ENCODE assay signal across 7 cellular contexts in genomic region chr14:80213602-80214001, GRCh38. TPM values are rescaled to one million over a fixed set of nuclear protein-coding genes. Genes with fewer than 3 reads are reported as not detected.
DNase-seq lines count a peak whose midpoint lies in the region; ATAC-seq and TF ChIP-seq lines count a peak whose summit lies in the region.

No MANE protein-coding gene starts in this region.

- H3K4me3 ChIP-seq in astrocyte of the cerebellum (ENCODE audit: low read depth, low read length) (no peak overlapping the region), lower lobe of right lung (no peak overlapping the region)

- peak; percentile 72 for ATAC-seq in GM21717 (IDR thresholded peaks at IDR 0.05; ENCODE audit: unreplicated experiment)
- ATAC-seq in lower lobe of right lung, result peak in 1 of 2 donors; percentile 49

- H3K36me3 ChIP-seq in lower lobe of right lung, result no peaks in the 10 kb centered on the region

- DNase-seq in GM04503 (ENCODE audit: low read depth) (peak; percentile 25), M059J (ENCODE audit: low read depth) (peak; percentile 79), astrocyte of the cerebellum (ENCODE audit: low read depth) (no peak), lower lobe of right lung (no peak), NCI-H1436 (lab: John Stamatoyannopoulos, UW) (no peak), retina (no peak)

- H3K27me3 ChIP-seq in lower lobe of right lung (ENCODE audit: low read depth), result no peaks in the 10 kb centered on the region

- H3K4me1 ChIP-seq in lower lobe of right lung, result no peaks in the 10 kb centered on the region

- no peak overlapping the region for H3K27ac ChIP-seq in lower lobe of right lung

- in situ Hi-C loops in astrocyte of the cerebellum (cut with HindIII; ENCODE audit: low sequenced_read_pairs), result no loop called here

- TF ChIP-seq CTCF in astrocyte of the cerebellum (IDR thresholded peaks at IDR 0.05; ENCODE audit: low read depth, low read length, missing control alignments) (peak; percentile 58), lower lobe of right lung (IDR thresholded peaks at IDR 0.05) (peak; percentile 18)

- intact Hi-C loops in lower lobe of right lung (cut with DNase I), result no loop called here

- H3K9me3 ChIP-seq in lower lobe of right lung, result no peaks in the 10 kb centered on the region

RNA-seq across cellular contexts. Expression of gene DIO2, which starts 2.3 kb away (rescaled TPM):
- 35.1 and 61.1 TPM in 2 replicates for total RNA-seq in M059J (2014; rRNA removed; shearing (Covaris generic))
- total RNA-seq in lower lobe of right lung, result 0.62 TPM

Comparison
In these comparisons a context has a peak if more than half of its experiments do, and no peak if none do; other contexts are left out.
1. DNase-seq: peak in GM04503 (single experiment) and M059J (single experiment); none in astrocyte of the cerebellum (single experiment), lower lobe of right lung (single experiment), NCI-H1436 (single experiment) and retina (single experiment).
2. RNA of gene DIO2, which starts 2.3 kb away (total RNA-seq): 35.1 to 61.1 TPM in M059J; 0.62 TPM in lower lobe of right lung (single experiment); every median in the first group is over 10 times any median in the second.